ENCODE assay signal across 7 cellular contexts in the genomic region with DNA sequence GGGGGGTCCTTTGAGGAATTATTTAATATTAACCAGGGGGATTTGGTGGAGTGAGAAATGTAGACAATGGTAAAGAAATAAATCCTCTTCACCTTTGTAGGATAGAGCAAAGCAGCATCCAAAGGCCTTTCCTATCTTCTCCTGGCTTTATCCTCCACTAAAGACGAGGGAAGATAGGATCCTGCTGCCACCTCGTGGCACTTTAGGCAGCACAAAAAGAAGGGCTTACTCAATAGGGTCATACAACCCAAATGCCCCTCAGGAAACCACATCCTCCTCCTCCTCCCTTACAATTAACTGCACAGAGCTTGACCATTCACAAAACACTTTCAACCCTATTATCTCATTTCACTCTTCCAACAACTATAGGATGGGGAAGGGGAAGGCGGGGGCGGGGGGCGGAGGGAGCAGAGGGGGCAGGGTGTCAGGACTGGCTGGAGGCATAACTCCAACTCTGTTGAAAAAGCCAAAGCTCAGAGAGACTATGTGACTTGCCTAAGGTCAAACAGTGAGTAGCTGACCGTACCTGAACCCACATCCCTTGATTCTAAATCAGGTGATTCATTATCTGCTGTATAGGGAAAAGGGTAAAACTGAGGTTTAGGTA. TPM values are rescaled to one million over a fixed set of nuclear protein-coding genes. Genes with fewer than 3 reads are reported as not detected.
DNase-seq lines count a peak whose midpoint lies in the region; ATAC-seq and TF ChIP-seq lines count a peak whose summit lies in the region.

No MANE protein-coding gene starts in this region.

- H3K27me3 ChIP-seq in adipocyte (replicated peaks; ENCODE audit: control insufficient read depth, insufficient read depth, low read length), result no peaks in the 10 kb centered on the region

- H3K4me1 ChIP-seq in adipocyte (ENCODE audit: control insufficient read depth, insufficient read depth, low read length), result no peaks in the 10 kb centered on the region

- DNase-seq in GM10266 (ENCODE audit: extremely low spot score) (peak; percentile 27), M059J (ENCODE audit: low read depth) (peak; percentile 61), adipocyte (ENCODE audit: low read depth) (peak; percentile 39), inferior parietal cortex (ENCODE audit: extremely low spot score) (peak; percentile 69)

- no peaks in the 10 kb centered on the region for H3K9me3 ChIP-seq in adipocyte (ENCODE audit: control insufficient read depth, low read length)

- peak; percentile 50 for TF ChIP-seq CTCF in GM10266 (IDR thresholded peaks at IDR 0.05; ENCODE audit: control insufficient read depth, insufficient read depth, low read depth, missing control alignments)

- H3K9ac ChIP-seq in adipocyte (ENCODE audit: low read length), result no peak overlapping the region

- ATAC-seq in GM19455 (IDR thresholded peaks at IDR 0.05; ENCODE audit: unreplicated experiment), result no peak
- ATAC-seq in GM19467 (IDR thresholded peaks at IDR 0.05; ENCODE audit: unreplicated experiment), result no peak
- ATAC-seq in HG03520 (IDR thresholded peaks at IDR 0.05; ENCODE audit: unreplicated experiment), result no peak

- H3K4me3 ChIP-seq in adipocyte (ENCODE audit: low read length), result no peak overlapping the region

- no peaks in the 10 kb centered on the region for H3K36me3 ChIP-seq in adipocyte (ENCODE audit: control insufficient read depth, insufficient read depth, low read length, severe bottlenecking)

RNA-seq across cellular contexts. Expression of a gene that starts 45.4 kb away (rescaled TPM):
- total RNA-seq in M059J (2014; rRNA removed; shearing (Covaris generic)), result not detected in 2 replicates
